ENCODE assay signal across 36 cellular contexts in the genomic region with DNA sequence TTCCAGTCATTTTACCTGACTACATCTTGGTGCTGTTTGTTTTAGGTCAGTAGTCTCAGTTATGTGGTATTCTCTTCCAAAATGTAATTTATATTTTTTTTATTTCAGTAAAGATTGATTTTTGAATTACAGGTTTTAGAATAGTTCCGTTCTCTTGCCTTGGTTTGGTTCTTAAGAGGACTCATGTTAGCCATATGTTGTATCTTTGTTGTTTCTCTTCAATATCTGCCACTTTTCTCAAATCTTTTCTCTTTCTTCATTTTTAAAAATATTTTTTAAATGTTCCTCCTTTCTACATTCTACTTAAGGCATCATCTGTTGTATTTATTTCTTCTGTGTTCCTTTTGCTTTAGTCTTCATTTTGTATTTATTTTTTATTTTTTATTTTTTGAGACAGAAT.
"Had no signal": no experiment of that assay in that cellular context is flagged by ENCODE, and none has a peak within 500 bp of the region (broad histone marks: within the 10 kb centered on the region; RNA-seq: fewer than 3 reads in every experiment).

No MANE protein-coding gene starts in this region.

- H3K27ac ChIP-seq: adrenal gland, ascending aorta, body of pancreas, brain microvascular endothelial cell, breast epithelium, cardiac muscle cell had no signal

- DNase-seq: activated effector memory CD4-positive, alpha-beta T cell treated with anti-CD3 and anti-CD28 coated beads, Interleukin-2, amount 50 U/mL, for 16 hours; activated effector memory CD4-positive, alpha-beta T cell treated with Interleukin-2 at 50 U/mL for 16 hours; activated gamma-delta T cell; activated gamma-delta T cell treated with Interleukin-2 at 50 U/mL for 16 hours; activated naive CD4-positive, alpha-beta T cell; activated naive CD4-positive, alpha-beta T cell treated with anti-CD3 and anti-CD28 coated beads, Interleukin-2, amount 50 U/mL, for 16 hours; activated naive CD4-positive, alpha-beta T cell treated with Interleukin-2 at 50 U/mL for 16 hours; activated naive CD8-positive, alpha-beta T cell treated with anti-CD3 and anti-CD28 coated beads for 36 hours; activated naive CD8-positive, alpha-beta T cell treated with anti-CD3 and anti-CD28 coated beads, Interleukin-2, amount 10 ng/mL, durations not matched to agents 7 days and 5 days; activated naive CD8-positive, alpha-beta T cell treated with anti-CD3 and anti-CD28 coated beads, Interleukin-2, amount 50 U/mL, for 24 hours; activated T-cell treated with anti-CD3 and anti-CD28 coated beads, Interleukin-2, amount 50 U/mL, for 1 hour; activated T-cell treated with anti-CD3 and anti-CD28 coated beads, Interleukin-2, amount 50 U/mL, for 24 hours; activated T-cell treated with anti-CD3 and anti-CD28 coated beads, Interleukin-2, amount 50 U/mL, for 4 hours; activated T-cell treated with anti-CD3 and anti-CD28 coated beads, Interleukin-2, amount 50 U/mL, for 48 hours; activated T-cell treated with anti-CD3 and anti-CD28 coated beads, Interleukin-2, amount 50 U/mL, for 72 hours; adrenal gland; amniotic stem cell; amygdala; anterior cingulate cortex; aorta; body of pancreas; brain microvascular endothelial cell; caudate nucleus; central memory CD4-positive, alpha-beta T cell; cerebellar nuclear complex had no signal

- H3K9me3 Mint-ChIP-seq: activated naive CD4-positive, alpha-beta T cell treated with anti-CD3 and anti-CD28 coated beads, Interleukin-2, amount 50 U/mL, for 24 hours; activated naive CD8-positive, alpha-beta T cell treated with anti-CD3 and anti-CD28 coated beads, Interleukin-2, amount 50 U/mL, for 24 hours; activated T-cell treated with anti-CD3 and anti-CD28 coated beads, Interleukin-2, amount 50 U/mL, for 24 hours; activated T-cell treated with anti-CD3 and anti-CD28 coated beads, Interleukin-2, amount 50 U/mL, for 4 hours; activated T-helper 17 cell treated with anti-CD3 and anti-CD28 coated beads, Interleukin-2, amount 50 U/mL, for 72 hours; central memory CD8-positive, alpha-beta T cell had no signal

- H3K4me3 Mint-ChIP-seq: activated naive CD4-positive, alpha-beta T cell treated with anti-CD3 and anti-CD28 coated beads, Interleukin-2, amount 50 U/mL, for 24 hours; activated naive CD8-positive, alpha-beta T cell; activated naive CD8-positive, alpha-beta T cell treated with anti-CD3 and anti-CD28 coated beads for 36 hours; activated naive CD8-positive, alpha-beta T cell treated with anti-CD3 and anti-CD28 coated beads, Interleukin-2, amount 10 ng/mL, durations not matched to agents 7 days and 5 days; activated naive CD8-positive, alpha-beta T cell treated with anti-CD3 and anti-CD28 coated beads, Interleukin-2, amount 50 U/mL, for 24 hours; activated T-cell treated with anti-CD3 and anti-CD28 coated beads, Interleukin-2, amount 50 U/mL, for 24 hours; activated T-cell treated with anti-CD3 and anti-CD28 coated beads, Interleukin-2, amount 50 U/mL, for 4 hours; activated T-cell treated with anti-CD3 and anti-CD28 coated beads, Interleukin-2, amount 50 U/mL, for 72 hours; activated T-helper 1 cell treated with anti-CD3 and anti-CD28 coated beads, Interleukin-12 subunit alpha, Interleukin-12 subunit beta, Interleukin-2, Interleukin-4 antibody, amounts not matched to agents 30 ng/mL and 10 ng/mL and 1 ng/mL, durations not matched to agents 14 hours and 24 hours and 36 hours; activated T-helper 17 cell treated with anti-CD3 and anti-CD28 coated beads, Interleukin-2, amount 50 U/mL, for 72 hours; brain; central memory CD8-positive, alpha-beta T cell had no signal

- H3K27me3 Mint-ChIP-seq: activated naive CD4-positive, alpha-beta T cell treated with anti-CD3 and anti-CD28 coated beads, Interleukin-2, amount 50 U/mL, for 24 hours; activated naive CD8-positive, alpha-beta T cell; activated naive CD8-positive, alpha-beta T cell treated with anti-CD3 and anti-CD28 coated beads for 36 hours; activated naive CD8-positive, alpha-beta T cell treated with anti-CD3 and anti-CD28 coated beads, Interleukin-2, amount 10 ng/mL, durations not matched to agents 7 days and 5 days; activated naive CD8-positive, alpha-beta T cell treated with anti-CD3 and anti-CD28 coated beads, Interleukin-2, amount 50 U/mL, for 24 hours; activated T-cell treated with anti-CD3 and anti-CD28 coated beads, Interleukin-2, amount 50 U/mL, for 24 hours; activated T-helper 17 cell treated with anti-CD3 and anti-CD28 coated beads, Interleukin-2, amount 50 U/mL, for 72 hours; central memory CD8-positive, alpha-beta T cell had no signal

- H3K36me3 ChIP-seq: adrenal gland, brain microvascular endothelial cell, breast epithelium, cardiac muscle cell had no signal

- H3K9me3 ChIP-seq: adrenal gland, ascending aorta, body of pancreas, breast epithelium had no signal

- H3K4me1 ChIP-seq: adrenal gland, ascending aorta had no signal

- H3K27me3 ChIP-seq: adrenal gland, ascending aorta, body of pancreas, brain microvascular endothelial cell, breast epithelium, cardiac muscle cell had no signal

- H3K27ac Mint-ChIP-seq: activated naive CD4-positive, alpha-beta T cell treated with anti-CD3 and anti-CD28 coated beads, Interleukin-2, amount 50 U/mL, for 24 hours; activated naive CD4-positive, alpha-beta T cell treated with anti-CD3 and anti-CD28 coated beads, Interleukin-2, amount 50 U/mL, for 72 hours; activated naive CD8-positive, alpha-beta T cell; activated naive CD8-positive, alpha-beta T cell treated with anti-CD3 and anti-CD28 coated beads for 36 hours; activated naive CD8-positive, alpha-beta T cell treated with anti-CD3 and anti-CD28 coated beads, Interleukin-2, amount 10 ng/mL, durations not matched to agents 7 days and 5 days; activated naive CD8-positive, alpha-beta T cell treated with anti-CD3 and anti-CD28 coated beads, Interleukin-2, amount 50 U/mL, for 24 hours; activated T-cell treated with anti-CD3 and anti-CD28 coated beads, Interleukin-2, amount 50 U/mL, for 72 hours; activated T-helper 1 cell treated with anti-CD3 and anti-CD28 coated beads, Interleukin-12 subunit alpha, Interleukin-12 subunit beta, Interleukin-2, Interleukin-4 antibody, amounts not matched to agents 30 ng/mL and 10 ng/mL and 1 ng/mL, durations not matched to agents 14 hours and 24 hours and 36 hours; activated T-helper 17 cell treated with anti-CD3 and anti-CD28 coated beads, Interleukin-2, amount 50 U/mL, for 72 hours; activated T-helper 2 cell treated with anti-CD3 and anti-CD28 coated beads, Interferon-gamma antibody, Interleukin-2, Interleukin-4, amounts not matched to agents 10 μg/mL and 5 μg/mL and 100 μg/mL, durations not matched to agents 14 hours and 24 hours and 36 hours; brain had no signal

- H3K4me3 ChIP-seq: adrenal gland, ascending aorta, body of pancreas, breast epithelium, cardiac muscle cell had no signal
